ENCODE assay signal across 8 cellular contexts in genomic region chr2:61538920-61539559, GRCh38. TPM values are rescaled to one million over a fixed set of nuclear protein-coding genes. Genes with fewer than 3 reads are reported as not detected.
DNase-seq lines count a peak whose midpoint lies in the region; ATAC-seq, FAIRE-seq and TF ChIP-seq lines count a peak whose summit lies in the region.

No MANE protein-coding gene starts in this region.

- DNase-seq in GM12891 (ENCODE audit: insufficient read length, low spot score): no peak
- peak; percentile 42 for DNase-seq in MM.1S
- peak; percentile 8 for DNase-seq in SK-N-SH
- peak; percentile 52 for DNase-seq in astrocyte of the hippocampus (ENCODE audit: low read depth, low spot score)
- DNase-seq in stimulated activated CD4-positive, alpha-beta T cell treated with anti-CD3 and anti-CD28 coated beads, Interleukin-2, amount 100 ng/mL, for 24 hours: peak; percentile 59 to 65

- H3K9me2 ChIP-seq in MM.1S (replicated peaks; ENCODE audit: insufficient read depth, low read length) (no peaks in the 10 kb centered on the region), SK-N-SH (no peaks in the 10 kb centered on the region)

- CTCF ChIA-PET in SK-N-SH (lab: Yijun Ruan, JAX): no interaction called here

- POLR2A ChIA-PET in SK-N-SH (lab: Yijun Ruan, JAX): interaction anchor here (1.0 to 1.2 kb wide), 2 partner anchors 225 kb away, joined by 4 to 5 read pairs; no protein-coding TSS in a partner anchor

- peaks cover 39% of the 10 kb centered on the region for H3K79me2 ChIP-seq in MM.1S (ENCODE audit: low read length)
- H3K79me2 ChIP-seq in SK-N-SH (ENCODE audit: insufficient read depth): peaks cover 39% of the 10 kb centered on the region

- TF ChIP-seq CTCF in MM.1S (IDR thresholded peaks at IDR 0.05; ENCODE audit: low read length) (no peak), SK-N-SH (IDR thresholded peaks at IDR 0.05) (no peak)

- H3K4me1 ChIP-seq in MM.1S (ENCODE audit: low read length): peaks cover 13% of the 10 kb centered on the region
- peaks cover 0 to 9% of the 10 kb centered on the region in 2 experiments; a peak in 3 of 4 replicates for H3K4me1 ChIP-seq in SK-N-SH (ENCODE audit: control insufficient read depth in 1 of 2, insufficient read depth in 2 of 2, low read depth in 1 of 2, low read length in 1 of 2)

- H3K36me3 ChIP-seq in MM.1S (replicated peaks; ENCODE audit: insufficient read depth, low read length) (no peaks in the 10 kb centered on the region), SK-N-SH (replicated peaks in 1 of 2; ENCODE audit: control insufficient read depth in 1 of 2, insufficient read depth in 2 of 2, low read length in 1 of 2) (peaks cover under 1 to 2% of the 10 kb centered on the region in 2 experiments)

- H2AFZ ChIP-seq in MM.1S (ENCODE audit: low read length) (peak overlapping the region; percentile 75), SK-N-SH (ENCODE audit: low read depth) (peak overlapping the region; percentile 71)

- H3K4me2 ChIP-seq in MM.1S (ENCODE audit: low read depth, low read length) (peak overlapping the region; percentile 81), SK-N-SH (peak overlapping the region; percentile 70)

- H3K9me3 ChIP-seq in MM.1S (replicated peaks; ENCODE audit: insufficient read depth, low read length): no peaks in the 10 kb centered on the region
- H3K9me3 ChIP-seq in SK-N-SH: no peaks in the 10 kb centered on the region

- ATAC-seq in HG02938 (IDR thresholded peaks at IDR 0.05; ENCODE audit: unreplicated experiment) (no peak), GM19328 (IDR thresholded peaks at IDR 0.05; ENCODE audit: unreplicated experiment) (no peak)

- FAIRE-seq in GM12891 (lab: Jason Lieb, UNC): peak; percentile 82

- no peak for TF ChIP-seq RAD21 in SK-N-SH (IDR thresholded peaks at IDR 0.05; ENCODE audit: low read length)

- H4K20me1 ChIP-seq in MM.1S (ENCODE audit: insufficient read depth, low read length) (peaks cover 23% of the 10 kb centered on the region), SK-N-SH (ENCODE audit: insufficient read depth) (peaks cover 29% of the 10 kb centered on the region)

- TF ChIP-seq EP300 in SK-N-SH (IDR thresholded peaks at IDR 0.05; ENCODE audit: borderline replicate concordance in 1 of 2, low read depth in 1 of 2, low read length in 1 of 2): no peak

- 0 out of 2 replicates have a peak, but pooled peaks have one; percentile 32 for TF ChIP-seq POLR2A in GM12891 (IDR thresholded peaks at IDR 0.05; ENCODE audit: low read depth, low read length)

- peak overlapping the region; percentile 99 for H3K9ac ChIP-seq in MM.1S (ENCODE audit: low read length)
- H3K9ac ChIP-seq in SK-N-SH: peak overlapping the region; percentile 97

- H3K4me3 ChIP-seq in MM.1S (ENCODE audit: low read length): peak overlapping the region; percentile 87
- peak overlapping the region; percentile 59 to 98 for H3K4me3 ChIP-seq in SK-N-SH (ENCODE audit: low read depth in 2 of 2, low read length in 1 of 2)

- peak overlapping the region; percentile 90 for H3K27ac ChIP-seq in MM.1S (ENCODE audit: low read length)
- peak overlapping the region; percentile 91 to 95 for H3K27ac ChIP-seq in SK-N-SH (ENCODE audit: low read depth in 2 of 2, low read length in 1 of 2)
- H3K27ac ChIP-seq in layer of hippocampus (ENCODE audit: low read depth, low read length): peak overlapping the region; percentile 100

- 16% methylated on average over 19 of the region's 19 CpGs for WGBS in SK-N-SH (ENCODE audit: low lambda C conversion rate)

- H3F3A ChIP-seq in MM.1S (ENCODE audit: insufficient read depth, low read length): peaks cover 26% of the 10 kb centered on the region
- peaks cover 22% of the 10 kb centered on the region for H3F3A ChIP-seq in SK-N-SH (replicated peaks; ENCODE audit: insufficient read depth)

- H3K27me3 ChIP-seq in MM.1S (replicated peaks; ENCODE audit: insufficient read depth, low read length) (no peaks in the 10 kb centered on the region), SK-N-SH (ENCODE audit: insufficient read depth) (no peaks in the 10 kb centered on the region), layer of hippocampus (ENCODE audit: control insufficient read depth, insufficient read depth, low read length) (no peaks in the 10 kb centered on the region)

TF ChIP-seq in GM12891, 5 proteins besides CTCF, POLR2A, EP300 and RAD21:
- TF ChIP-seq POLR2AphosphoS5 (IDR thresholded peaks at IDR 0.05; ENCODE audit: low read depth, low read length) (no peak), TAF1 (IDR thresholded peaks at IDR 0.05; ENCODE audit: low read depth, low read length) (peak; percentile 48; the same call in 1 of the 2 replicates)

TF ChIP-seq in SK-N-SH, 30 proteins besides CTCF, POLR2A, EP300 and RAD21:
- TF ChIP-seq REST (IDR thresholded peaks at IDR 0.05; ENCODE audit: low read depth, low read length) (0 out of 2 replicates have a peak, but pooled peaks have one; percentile 4), TEAD4 (IDR thresholded peaks at IDR 0.05; ENCODE audit: borderline replicate concordance, insufficient read depth) (0 out of 2 replicates have a peak, but pooled peaks have one; percentile 13), GATA2 (CRISPR knock-in tag; IDR thresholded peaks at IDR 0.05) (no peak)
TF ChIP-seq in SK-N-SH: peak in this region for 2.

RNA-seq across cellular contexts. Expression of gene XPO1, which starts 0.9 kb away (rescaled TPM):
- polyA plus RNA-seq in GM12891 (2012; ENCODE audit: low read depth, missing spikeins): 96.7 TPM
- 61.0 and 73.3 TPM in 2 replicates for polyA plus RNA-seq in SK-N-SH (2012; rRNA removed)
- polyA plus RNA-seq in SK-N-SH (2012; cell fraction: cytosol; rRNA removed): 63.0 and 66.3 TPM in 2 replicates
- polyA plus RNA-seq in SK-N-SH (2012; cell fraction: nucleus; rRNA removed): 70.3 and 179 TPM in 2 replicates
